ENCODE assay signal across 19 cellular contexts in the genomic region with DNA sequence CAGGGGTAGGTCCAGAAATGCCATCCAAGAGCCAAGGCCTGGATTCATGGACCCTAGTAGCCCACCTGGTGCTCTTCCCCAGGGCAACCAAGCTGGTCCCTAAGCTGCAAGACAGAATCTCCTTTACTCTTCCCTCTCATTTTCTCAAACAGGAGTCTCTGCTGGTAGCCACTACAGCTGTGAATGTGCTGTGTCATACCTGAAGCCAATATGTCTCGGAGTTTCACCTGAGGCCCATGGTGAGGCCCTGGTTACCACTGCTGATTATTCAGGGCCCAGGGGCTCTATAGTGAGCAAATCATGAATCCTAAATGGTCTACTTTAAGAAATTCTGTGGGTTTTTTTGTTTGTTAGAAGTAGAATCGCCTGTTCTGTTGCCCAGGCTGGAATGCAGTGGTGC.
"Had no signal": no experiment of that assay in that cellular context is flagged by ENCODE, and none has a peak within 500 bp of the region (broad histone marks: within the 10 kb centered on the region; RNA-seq: fewer than 3 reads in every experiment).

No MANE protein-coding gene starts in this region.

- H3K4me1 Mint-ChIP-seq: neural progenitor cell had no signal

- DNase-seq: activated CD4-positive, alpha-beta T cell treated with anti-CD3 and anti-CD28 coated beads, Interleukin-2, amount 50 U/mL, for 1 hour; activated effector memory CD4-positive, alpha-beta T cell treated with Interleukin-2 at 50 U/mL for 16 hours; activated T-cell treated with anti-CD3 and anti-CD28 coated beads for 4 hours; effector memory CD8-positive, alpha-beta T cell; heart left ventricle; left colon; pancreas; stimulated activated CD4-positive, alpha-beta T cell treated with anti-CD3 and anti-CD28 coated beads, Interleukin-12 subunit alpha, Interleukin-12 subunit beta, amount 100 ng/mL, for 4 hours; stimulated activated CD4-positive, alpha-beta T cell treated with anti-CD3 and anti-CD28 coated beads, Interleukin-2, amount 100 ng/mL, for 24 hours; SW 1271; uterus had no signal

- H3K9me3 ChIP-seq: pancreas, uterus had no signal

- H3K4me3 ChIP-seq: ascending aorta, heart left ventricle, lung, neural progenitor cell, pancreas, uterus had no signal

- H3K4me2 ChIP-seq: neural progenitor cell had no signal

- H3K4me1 ChIP-seq: ascending aorta, heart left ventricle, neural progenitor cell, pancreas, uterus had no signal

- ATAC-seq: effector memory CD8-positive, alpha-beta T cell; heart left ventricle; left colon; pancreas; stimulated activated memory B cell treated with anti-CD40 and anti-IgM and Interleukin-4, amounts not matched to agents 10 μg/mL and 1 μg/mL and 100 μg/mL, for 72 hours had no signal

- H3K27me3 ChIP-seq: ascending aorta, heart left ventricle, neural progenitor cell, pancreas, uterus had no signal

- H3K27ac Mint-ChIP-seq: dendritic cell treated with granulocyte-macrophage colony-stimulating factor and Interleukin-4, amounts not matched to agents 40 ng/mL and 50 ng/mL, for 4 days; neural progenitor cell; stimulated activated memory B cell treated with anti-CD40 and anti-IgM and Interleukin-4, amounts not matched to agents 10 μg/mL and 1 μg/mL and 100 μg/mL, for 72 hours; T-helper 2 cell treated with Interferon-gamma antibody and Interleukin-4, amounts not matched to agents 5 μg/mL and 100 μg/mL, for 36 hours had no signal

- FAIRE-seq: bronchial epithelial cell, frontal cortex, pancreas had no signal

- H3K36me3 ChIP-seq: neural progenitor cell, pancreas, uterus had no signal

- H3K27ac ChIP-seq: ascending aorta, heart left ventricle, neural progenitor cell, pancreas, uterus had no signal

- H3K9ac ChIP-seq: neural progenitor cell had no signal

- H3K4me3 Mint-ChIP-seq: dendritic cell treated with granulocyte-macrophage colony-stimulating factor and Interleukin-4, amounts not matched to agents 40 ng/mL and 50 ng/mL, for 4 days; effector memory CD8-positive, alpha-beta T cell; neural progenitor cell; stimulated activated memory B cell treated with anti-CD40 and anti-IgM and Interleukin-4, amounts not matched to agents 10 μg/mL and 1 μg/mL and 100 μg/mL, for 72 hours; T-helper 2 cell treated with Interferon-gamma antibody and Interleukin-4, amounts not matched to agents 5 μg/mL and 100 μg/mL, for 36 hours had no signal

- H2AFZ ChIP-seq: neural progenitor cell had no signal

- H3K27me3 Mint-ChIP-seq: dendritic cell treated with granulocyte-macrophage colony-stimulating factor and Interleukin-4, amounts not matched to agents 40 ng/mL and 50 ng/mL, for 4 days; effector memory CD8-positive, alpha-beta T cell; stimulated activated memory B cell treated with anti-CD40 and anti-IgM and Interleukin-4, amounts not matched to agents 10 μg/mL and 1 μg/mL and 100 μg/mL, for 72 hours had no signal

- H3K9me3 Mint-ChIP-seq: effector memory CD8-positive, alpha-beta T cell had no signal
